Comparison of ENCODE assay signal across 8 cellular contexts in the genomic region with DNA sequence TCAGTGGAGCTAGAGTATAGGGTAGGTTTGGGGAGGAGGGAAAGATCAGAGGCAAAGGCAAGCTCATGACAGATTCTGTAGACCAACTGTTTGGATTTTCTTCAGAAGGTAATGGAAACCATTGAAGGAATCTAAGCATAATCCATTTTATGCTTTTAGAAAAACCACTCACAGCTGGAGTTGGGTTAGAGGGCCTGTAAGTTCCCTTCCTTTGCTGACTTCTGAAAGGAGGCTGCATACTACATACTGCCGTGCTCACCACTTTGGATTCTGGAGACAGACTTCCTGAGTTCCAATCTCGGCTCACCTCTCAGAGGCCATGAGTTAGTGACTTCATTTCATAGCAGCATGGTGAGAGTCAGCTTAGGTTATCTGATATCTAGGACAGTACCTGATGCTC. TPM values are rescaled to one million over a fixed set of nuclear protein-coding genes. Genes with fewer than 3 reads are reported as not detected.
"Had no signal": no experiment of that assay in that cellular context is flagged by ENCODE, and none has a peak within 500 bp of the region (broad histone marks: within the 10 kb centered on the region; RNA-seq: fewer than 3 reads in every experiment).

No MANE protein-coding gene starts in this region.

- H3K9me3 ChIP-seq: HAP-1 had no signal

- H3K4me3 ChIP-seq: GM23248, HAP-1 had no signal

- H3K36me3 ChIP-seq: HAP-1 had no signal

- H3K9ac ChIP-seq: GM23248 had no signal

- H3K4me1 ChIP-seq: HAP-1 had no signal

- H3K27ac ChIP-seq: GM23248, HL-60 had no signal

- DNase-seq: GM23248, GOT3, H7, HFFc6 had no signal

- H2AFZ ChIP-seq: GM23248 had no signal

RNA-seq across cellular contexts. Expression of a gene that starts 6.4 kb away (rescaled TPM):
- total RNA-seq: GM23248, HepG2 had no signal
- polyA plus RNA-seq: HepG2, IgD-negative memory B cell had no signal
